Comparison of ENCODE assay signal across 20 cellular contexts in the genomic region with DNA sequence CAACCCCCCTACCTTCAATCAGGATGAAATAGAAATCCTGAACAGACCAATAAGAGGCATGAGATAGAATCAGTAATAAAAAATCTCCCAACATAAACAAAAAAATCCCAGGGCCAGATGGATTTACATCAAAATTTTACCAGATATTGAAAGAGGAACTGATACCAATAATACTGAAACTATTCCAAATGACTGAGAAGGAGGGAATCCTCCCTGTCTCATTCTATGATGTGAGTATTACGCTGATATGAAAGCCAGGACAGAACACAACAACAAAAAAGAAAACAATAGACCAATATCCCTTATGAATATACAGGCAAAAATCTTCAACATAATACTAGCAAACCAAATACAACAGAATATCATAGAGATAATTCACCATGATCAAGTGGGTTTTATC.
DNase-seq lines count a peak whose midpoint lies in the region; ATAC-seq, FAIRE-seq and TF ChIP-seq lines count a peak whose summit lies in the region.
"Had no signal": no experiment of that assay in that cellular context is flagged by ENCODE, and none has a peak within 500 bp of the region (broad histone marks: within the 10 kb centered on the region; RNA-seq: fewer than 3 reads in every experiment).

No MANE protein-coding gene starts in this region.

- no peaks in the 10 kb centered on the region for H3K36me3 ChIP-seq in GM12878 (ENCODE audit: control insufficient read depth in 2 of 2, insufficient read depth in 2 of 2, low read length in 1 of 2)

- TF ChIP-seq EP300 in GM12878 (IDR thresholded peaks at IDR 0.05; ENCODE audit: borderline replicate concordance in 1 of 2, control insufficient read depth in 1 of 2, low read depth in 2 of 2, low read length in 2 of 2), result no peak

- H4K20me1 ChIP-seq in GM12878 (ENCODE audit: control insufficient read depth, insufficient read depth), result no peaks in the 10 kb centered on the region

- RAD21 ChIA-PET in GM12878 (lab: Charles Lee; ENCODE audit: unreplicated experiment), result no interaction called here

- no peak overlapping the region for H3K4me3 Mint-ChIP-seq in activated CD8-positive, alpha-beta memory T cell treated with anti-CD3 and anti-CD28 coated beads, Interleukin-2, amount 10 ng/mL, durations not matched to agents 7 days and 5 days
- H3K4me3 Mint-ChIP-seq: CD4-positive, CD25-positive, alpha-beta regulatory T cell; CD8-positive, alpha-beta T cell had no signal

- TF ChIP-seq CTCF in GM12878 (IDR thresholded peaks at IDR 0.05 in 2 of 3, conservative IDR thresholded peaks at IDR 0.05 in 1 of 3; ENCODE audit: control insufficient read depth in 2 of 3, extremely low read depth in 1 of 3, insufficient read depth in 1 of 3, low read depth in 3 of 3, low read length in 3 of 3), result no peak

- H3K79me2 ChIP-seq in GM12878 (ENCODE audit: control insufficient read depth, insufficient read depth, low read length), result no peaks in the 10 kb centered on the region

- no peak overlapping the region for H3K4me2 ChIP-seq in GM12878 (ENCODE audit: control insufficient read depth, insufficient read depth)

- SMC1A ChIA-PET in GM12878 (lab: Charles Lee; ENCODE audit: uncharacterized antibody, unreplicated experiment), result interaction anchor here (1.3 kb wide), 1 partner anchor 30 kb away, joined by 3 read pairs; no protein-coding TSS in a partner anchor

- no peak overlapping the region for H3K4me3 ChIP-seq in GM12878
- H3K4me3 ChIP-seq: GM23248 had no signal

- H3K9ac ChIP-seq in GM12878 (ENCODE audit: control insufficient read depth, insufficient read depth, low read length), result no peak overlapping the region
- H3K9ac ChIP-seq: GM23248 had no signal

- no peaks in the 10 kb centered on the region for H3K27me3 ChIP-seq in GM12878 (replicated peaks in 1 of 2; ENCODE audit: control insufficient read depth in 2 of 2, insufficient read depth in 2 of 2, low read length in 1 of 2)

- peaks cover 9% of the 10 kb centered on the region for H3K4me1 Mint-ChIP-seq in activated CD8-positive, alpha-beta memory T cell treated with anti-CD3 and anti-CD28 coated beads, Interleukin-2, amount 10 ng/mL, durations not matched to agents 7 days and 5 days
- H3K4me1 Mint-ChIP-seq: CD4-positive, CD25-positive, alpha-beta regulatory T cell had no signal

- no peaks in the 10 kb centered on the region for H3K4me1 ChIP-seq in GM12878 (ENCODE audit: control insufficient read depth, insufficient read depth, low read length)
- H3K4me1 ChIP-seq: Caco-2 had no signal

- BruUV-seq in GM12878 (replicated peaks; lab: Mats Ljungman, UMichigan), result no TSS peak

- POLR2A ChIA-PET in GM12878 (lab: Charles Lee), result no interaction called here

- no peaks in the 10 kb centered on the region for H3K9me3 ChIP-seq in GM12878 (replicated peaks; ENCODE audit: control insufficient read depth, insufficient read depth, low read length)
- H3K9me3 ChIP-seq: Caco-2 had no signal

- in situ Hi-C loops in GM12878 (cut with MboI), result no loop called here

- no peak overlapping the region for H3K27ac Mint-ChIP-seq in activated CD8-positive, alpha-beta memory T cell treated with anti-CD3 and anti-CD28 coated beads, Interleukin-2, amount 10 ng/mL, durations not matched to agents 7 days and 5 days
- H3K27ac Mint-ChIP-seq: CD4-positive, CD25-positive, alpha-beta regulatory T cell; CD8-positive, alpha-beta T cell had no signal

- peak; percentile 19 for DNase-seq in MV-4-11 (lab: John Stamatoyannopoulos, UW)
- DNase-seq in GM12878 (ENCODE audit: low read depth, low spot score), result no peak
- DNase-seq in head of caudate nucleus, result no peak
- DNase-seq in activated CD8-positive, alpha-beta memory T cell treated with anti-CD3 and anti-CD28 coated beads, Interleukin-2, amount 10 ng/mL, durations not matched to agents 7 days and 5 days, result no peak
- no peak for DNase-seq in HCEC 1CT
- no peak for DNase-seq in left ventricle myocardium superior
- DNase-seq: C1 segment of cervical spinal cord; Caco-2; CD4-positive, CD25-positive, alpha-beta regulatory T cell; CD8-positive, alpha-beta T cell; DMS153; DND-41; GM23248; H7 had no signal

- no peaks in the 10 kb centered on the region for H3K36me3 Mint-ChIP-seq in activated CD8-positive, alpha-beta memory T cell treated with anti-CD3 and anti-CD28 coated beads, Interleukin-2, amount 10 ng/mL, durations not matched to agents 7 days and 5 days
- H3K36me3 Mint-ChIP-seq: CD4-positive, CD25-positive, alpha-beta regulatory T cell; CD8-positive, alpha-beta T cell had no signal

- H3K27ac ChIP-seq in GM12878 (ENCODE audit: control insufficient read depth, insufficient read depth), result no peak overlapping the region
- H3K27ac ChIP-seq: GM23248 had no signal

- WGBS in GM12878 (ENCODE audit: insufficient coverage, insufficient replicate concordance, low lambda C conversion rate, missing lambda C conversion rate), result 58% methylated on average over 1 of the region's 1 CpG

- CTCF ChIA-PET in GM12878 (lab: Yijun Ruan, JAX), result no interaction called here
- CTCF ChIA-PET in activated CD8-positive, alpha-beta memory T cell treated with anti-CD3 and anti-CD28 coated beads, Interleukin-2, amount 10 ng/mL, durations not matched to agents 7 days and 5 days (lab: Charles Lee), result no interaction called here

- no peak for FAIRE-seq in GM12878 (lab: Jason Lieb, UNC)
- FAIRE-seq: G401.6, GM19239, H1 had no signal

- H3K9me3 Mint-ChIP-seq in activated CD8-positive, alpha-beta memory T cell treated with anti-CD3 and anti-CD28 coated beads, Interleukin-2, amount 10 ng/mL, durations not matched to agents 7 days and 5 days (ENCODE audit: low read depth), result no peaks in the 10 kb centered on the region
- H3K9me3 Mint-ChIP-seq: CD8-positive, alpha-beta T cell had no signal

- no peak overlapping the region for H2AFZ ChIP-seq in GM12878 (ENCODE audit: control insufficient read depth, low read depth, low read length)
- H2AFZ ChIP-seq: GM23248 had no signal

- ATAC-seq in GM18502 (IDR thresholded peaks at IDR 0.05; ENCODE audit: poor library complexity, unreplicated experiment) (peak; percentile 52), HG02870 (IDR thresholded peaks at IDR 0.05; ENCODE audit: unreplicated experiment) (peak; percentile 37), GM12878 (no peak), left ventricle myocardium superior (no peak)
- ATAC-seq in activated CD8-positive, alpha-beta memory T cell treated with anti-CD3 and anti-CD28 coated beads, Interleukin-2, amount 10 ng/mL, durations not matched to agents 7 days and 5 days, result no peak
- ATAC-seq: CD8-positive, alpha-beta T cell; HCT116 had no signal

- intact Hi-C loops in GM12878 (cut with micrococcal nuclease; ENCODE audit: unreplicated experiment), result no loop called here
- intact Hi-C loops in head of caudate nucleus (cut with DNase I), result no loop called here
- intact Hi-C loops in left ventricle myocardium superior (cut with micrococcal nuclease), result no loop called here

- peaks cover 11% of the 10 kb centered on the region for H3K27me3 Mint-ChIP-seq in activated CD8-positive, alpha-beta memory T cell treated with anti-CD3 and anti-CD28 coated beads, Interleukin-2, amount 10 ng/mL, durations not matched to agents 7 days and 5 days
- H3K27me3 Mint-ChIP-seq: CD4-positive, CD25-positive, alpha-beta regulatory T cell had no signal

- TF ChIP-seq RAD21 in GM12878 (IDR thresholded peaks at IDR 0.05; ENCODE audit: insufficient read depth, low read depth, low read length), result no peak

- TF ChIP-seq POLR2A in GM12878 (IDR thresholded peaks at IDR 0.05; ENCODE audit: low read depth, low read length), result no peak

TF ChIP-seq in GM12878, 131 proteins besides CTCF, POLR2A, EP300 and RAD21 (continues in another document):
- TF ChIP-seq, protein P1, sequence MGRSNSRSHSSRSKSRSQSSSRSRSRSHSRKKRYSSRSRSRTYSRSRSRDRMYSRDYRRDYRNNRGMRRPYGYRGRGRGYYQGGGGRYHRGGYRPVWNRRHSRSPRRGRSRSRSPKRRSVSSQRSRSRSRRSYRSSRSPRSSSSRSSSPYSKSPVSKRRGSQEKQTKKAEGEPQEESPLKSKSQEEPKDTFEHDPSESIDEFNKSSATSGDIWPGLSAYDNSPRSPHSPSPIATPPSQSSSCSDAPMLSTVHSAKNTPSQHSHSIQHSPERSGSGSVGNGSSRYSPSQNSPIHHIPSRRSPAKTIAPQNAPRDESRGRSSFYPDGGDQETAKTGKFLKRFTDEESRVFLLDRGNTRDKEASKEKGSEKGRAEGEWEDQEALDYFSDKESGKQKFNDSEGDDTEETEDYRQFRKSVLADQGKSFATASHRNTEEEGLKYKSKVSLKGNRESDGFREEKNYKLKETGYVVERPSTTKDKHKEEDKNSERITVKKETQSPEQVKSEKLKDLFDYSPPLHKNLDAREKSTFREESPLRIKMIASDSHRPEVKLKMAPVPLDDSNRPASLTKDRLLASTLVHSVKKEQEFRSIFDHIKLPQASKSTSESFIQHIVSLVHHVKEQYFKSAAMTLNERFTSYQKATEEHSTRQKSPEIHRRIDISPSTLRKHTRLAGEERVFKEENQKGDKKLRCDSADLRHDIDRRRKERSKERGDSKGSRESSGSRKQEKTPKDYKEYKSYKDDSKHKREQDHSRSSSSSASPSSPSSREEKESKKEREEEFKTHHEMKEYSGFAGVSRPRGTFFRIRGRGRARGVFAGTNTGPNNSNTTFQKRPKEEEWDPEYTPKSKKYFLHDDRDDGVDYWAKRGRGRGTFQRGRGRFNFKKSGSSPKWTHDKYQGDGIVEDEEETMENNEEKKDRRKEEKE (IDR thresholded peaks at IDR 0.05), result no peak
- TF ChIP-seq, protein P2, sequence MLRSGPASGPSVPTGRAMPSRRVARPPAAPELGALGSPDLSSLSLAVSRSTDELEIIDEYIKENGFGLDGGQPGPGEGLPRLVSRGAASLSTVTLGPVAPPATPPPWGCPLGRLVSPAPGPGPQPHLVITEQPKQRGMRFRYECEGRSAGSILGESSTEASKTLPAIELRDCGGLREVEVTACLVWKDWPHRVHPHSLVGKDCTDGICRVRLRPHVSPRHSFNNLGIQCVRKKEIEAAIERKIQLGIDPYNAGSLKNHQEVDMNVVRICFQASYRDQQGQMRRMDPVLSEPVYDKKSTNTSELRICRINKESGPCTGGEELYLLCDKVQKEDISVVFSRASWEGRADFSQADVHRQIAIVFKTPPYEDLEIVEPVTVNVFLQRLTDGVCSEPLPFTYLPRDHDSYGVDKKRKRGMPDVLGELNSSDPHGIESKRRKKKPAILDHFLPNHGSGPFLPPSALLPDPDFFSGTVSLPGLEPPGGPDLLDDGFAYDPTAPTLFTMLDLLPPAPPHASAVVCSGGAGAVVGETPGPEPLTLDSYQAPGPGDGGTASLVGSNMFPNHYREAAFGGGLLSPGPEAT (IDR thresholded peaks at IDR 0.05; ENCODE audit: low read depth), result no peak

Comparison
In these comparisons a context has a peak if more than half of its experiments do, and no peak if none do; other contexts are left out.
1. ATAC-seq: peak in GM18502 (single experiment) and HG02870 (single experiment); none in GM12878 (single experiment), activated CD8-positive, alpha-beta memory T cell treated with anti-CD3 and anti-CD28 coated beads, Interleukin-2, amount 10 ng/mL, durations not matched to agents 7 days and 5 days (single experiment) and left ventricle myocardium superior (single experiment).